15 cellular contexts compared by ENCODE assay signal in genomic region chr2:160878622-160879021, GRCh38.
A peak's percentile ranks its signal among the peaks of the same experiment; 100 is the strongest.
DNase-seq lines count a peak whose midpoint lies in the region; ATAC-seq and TF ChIP-seq lines count a peak whose summit lies in the region.
"Had no signal": no experiment of that assay in that cellular context is flagged by ENCODE, and none has a peak within 500 bp of the region (broad histone marks: within the 10 kb centered on the region; RNA-seq: fewer than 3 reads in every experiment).

No MANE protein-coding gene starts in this region.

- no peak overlapping the region for H3K4ac ChIP-seq in neuronal stem cell (ENCODE audit: low read length)

- peak; percentile 57 for ATAC-seq in Right ventricle myocardium inferior
- no peak for ATAC-seq in right cardiac atrium
- ATAC-seq: HCT116 had no signal

- no peak overlapping the region for H2BK12ac ChIP-seq in neuronal stem cell (ENCODE audit: low read length)

- H3K4me1 ChIP-seq in right cardiac atrium (ENCODE audit: control insufficient read depth, insufficient read depth, low read length), result no peaks in the 10 kb centered on the region
- peaks cover 3 to 4% of the 10 kb centered on the region in 2 donors for H3K4me1 ChIP-seq in neuronal stem cell (ENCODE audit: control insufficient read depth in 2 of 2, insufficient read depth in 1 of 2, low read depth in 1 of 2, low read length in 2 of 2)
- H3K4me1 ChIP-seq: BLaER1, Caco-2 had no signal

- H4K8ac ChIP-seq in neuronal stem cell (ENCODE audit: low read depth, low read length), result no peak overlapping the region

- H2BK15ac ChIP-seq in neuronal stem cell (ENCODE audit: low read length), result no peak overlapping the region

- intact Hi-C loops in Right ventricle myocardium inferior (cut with DNase I), result loop anchor here (10.0 kb wide), 1 partner anchor 214 kb away; no protein-coding TSS in a partner anchor
- intact Hi-C loops in right cardiac atrium (cut with DNase I), result no loop called here

- no peak overlapping the region for H2BK120ac ChIP-seq in neuronal stem cell (ENCODE audit: low read depth, low read length)

- POLR2A ChIA-PET in GM10248 (lab: Yijun Ruan, JAX), result no interaction called here

- no peak overlapping the region for H3K27ac ChIP-seq in right cardiac atrium (ENCODE audit: low read length)
- H3K27ac ChIP-seq in SK-N-MC, result peak overlapping the region; percentile 38
- H3K27ac ChIP-seq in neuronal stem cell (replicated peaks; ENCODE audit: low read length), result no peak overlapping the region
- H3K27ac ChIP-seq: 22Rv1, BLaER1 had no signal

- CTCF ChIA-PET in GM10248 (lab: Yijun Ruan, JAX), result no interaction called here

- H3K36me3 ChIP-seq in SK-N-MC (ENCODE audit: insufficient read depth, low read length) (no peaks in the 10 kb centered on the region), neuronal stem cell (replicated peaks in 1 of 2; ENCODE audit: control insufficient read depth in 2 of 2, insufficient read depth in 2 of 2, low read length in 2 of 2) (no peaks in the 10 kb centered on the region)
- H3K36me3 ChIP-seq: BLaER1 had no signal

- H4K91ac ChIP-seq in neuronal stem cell (ENCODE audit: low read depth, low read length, poor library complexity), result no peak overlapping the region

- no peak overlapping the region for H3K4me3 ChIP-seq in right cardiac atrium (ENCODE audit: low read length)
- H3K4me3 ChIP-seq in SK-N-MC, result no peak overlapping the region
- no peak overlapping the region for H3K4me3 ChIP-seq in fibroblast of the aortic adventitia (ENCODE audit: low read depth, low read length)
- H3K4me3 ChIP-seq in neuronal stem cell (ENCODE audit: low read length in 2 of 2), result no peak overlapping the region
- H3K4me3 ChIP-seq: BLaER1 had no signal

- H3K79me1 ChIP-seq in neuronal stem cell (ENCODE audit: low read depth, low read length), result no peaks in the 10 kb centered on the region

- H3K9me3 ChIP-seq in right cardiac atrium (ENCODE audit: control insufficient read depth, low read length), result no peaks in the 10 kb centered on the region
- no peaks in the 10 kb centered on the region for H3K9me3 ChIP-seq in SK-N-MC (ENCODE audit: low read depth, low read length)
- H3K9me3 ChIP-seq in neuronal stem cell (replicated peaks in 1 of 2; ENCODE audit: control insufficient read depth in 2 of 2, insufficient read depth in 1 of 2, low read depth in 1 of 2, low read length in 2 of 2), result no peaks in the 10 kb centered on the region
- H3K9me3 ChIP-seq: BLaER1, Caco-2 had no signal

- no peak overlapping the region for H3K14ac ChIP-seq in neuronal stem cell (ENCODE audit: low read length)

- no peak overlapping the region for H2BK5ac ChIP-seq in neuronal stem cell (ENCODE audit: low read length)

- TF ChIP-seq CTCF in fibroblast of the aortic adventitia (IDR thresholded peaks at IDR 0.05; ENCODE audit: insufficient read depth, low read length), result no peak
- TF ChIP-seq CTCF in GM10248 (IDR thresholded peaks at IDR 0.05; ENCODE audit: control extremely low read depth, extremely low read depth, low read depth, missing control alignments), result no peak

- no peak overlapping the region for H3K18ac ChIP-seq in neuronal stem cell (ENCODE audit: low read length)

- H3K9ac ChIP-seq in SK-N-MC (ENCODE audit: insufficient read length), result no peak overlapping the region
- H3K9ac ChIP-seq in neuronal stem cell (ENCODE audit: low read depth, low read length, poor library complexity), result no peak overlapping the region
- H3K9ac ChIP-seq: BLaER1 had no signal

- H3K27me3 ChIP-seq in right cardiac atrium (ENCODE audit: control insufficient read depth, insufficient read depth), result no peaks in the 10 kb centered on the region
- H3K27me3 ChIP-seq in neuronal stem cell (ENCODE audit: control insufficient read depth in 3 of 3, insufficient read depth in 3 of 3, low read depth in 1 of 3, low read length in 3 of 3), result no peaks in the 10 kb centered on the region
- H3K27me3 ChIP-seq: BLaER1 had no signal

- H2AFZ ChIP-seq in neuronal stem cell (ENCODE audit: low read length), result peak overlapping the region; percentile 54

- no peak overlapping the region for H3K4me2 ChIP-seq in neuronal stem cell (ENCODE audit: insufficient read depth, low read length, poor library complexity, severe bottlenecking)
- H3K4me2 ChIP-seq: BLaER1 had no signal

- DNase-seq in Right ventricle myocardium inferior (ENCODE audit: missing footprints), result no peak
- DNase-seq in right cardiac atrium, result no peak
- peak; percentile 56 for DNase-seq in SK-N-MC (ENCODE audit: low read depth, low spot score)
- peak; percentile 63 for DNase-seq in fibroblast of the aortic adventitia (ENCODE audit: low read depth)
- no peak for DNase-seq in neuronal stem cell (ENCODE audit: low spot score)
- no peak for DNase-seq in RPMI8226
- DNase-seq in GM10248 (ENCODE audit: extremely low spot score), result no peak
- DNase-seq: AML-193; Caco-2; CD8-positive, alpha-beta memory T cell; DND-41; GDM1 had no signal

- H3K23ac ChIP-seq in neuronal stem cell (ENCODE audit: low read depth, low read length, poor library complexity), result no peak overlapping the region

- H2AK5ac ChIP-seq in neuronal stem cell (ENCODE audit: low read depth, low read length), result no peak overlapping the region

Comparison
In these comparisons a context has a peak if more than half of its experiments do, and no peak if none do; other contexts are left out.
1. DNase-seq: peak in SK-N-MC (single experiment) and fibroblast of the aortic adventitia (single experiment); none in Right ventricle myocardium inferior (single experiment), right cardiac atrium (0 of 3), neuronal stem cell (single experiment), RPMI8226 (single experiment) and GM10248 (single experiment).